8 cellular contexts compared by ENCODE assay signal in the genomic region with DNA sequence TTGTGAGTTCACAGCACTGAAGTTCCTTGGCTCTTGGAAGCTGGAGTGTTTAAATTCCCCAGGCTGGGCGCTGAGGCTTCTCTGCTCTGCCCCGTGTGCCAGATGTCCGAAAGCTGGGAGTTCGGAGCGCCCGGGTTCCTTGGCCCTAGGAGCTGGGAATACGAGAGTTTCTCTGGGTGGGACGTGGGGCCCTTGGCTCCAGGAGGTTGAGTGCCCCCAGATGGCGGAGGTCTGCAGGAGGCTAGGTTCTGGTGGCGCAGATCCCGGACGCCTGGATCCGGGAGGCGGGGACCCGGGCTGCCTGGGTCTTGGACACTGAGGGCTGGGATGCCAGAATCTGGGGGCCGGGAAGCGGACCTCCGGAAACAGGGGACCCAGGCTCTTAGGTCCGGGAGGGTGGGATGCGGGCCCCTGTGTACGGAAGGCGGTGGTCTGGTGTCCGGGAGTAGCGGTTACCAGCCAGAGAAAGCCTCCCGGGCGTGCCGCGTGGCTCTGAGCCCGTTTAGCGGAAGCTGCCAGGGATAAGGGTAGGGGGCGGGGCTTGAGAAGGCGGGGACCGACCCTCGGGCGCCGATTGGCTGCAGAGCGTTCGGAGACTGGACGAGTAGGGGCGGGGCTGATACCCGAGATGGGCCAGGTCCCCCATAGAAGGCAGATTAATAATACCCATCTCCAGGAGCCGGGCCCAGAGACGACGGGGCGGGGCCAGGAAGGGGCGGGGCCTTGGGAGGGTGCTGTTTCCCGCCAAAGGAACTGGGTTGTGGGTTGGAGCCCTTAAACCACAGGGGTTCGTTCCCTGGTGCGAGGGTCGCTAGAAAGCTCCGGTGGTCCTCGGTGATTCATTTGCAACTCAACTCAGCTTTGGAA. TPM values are rescaled to one million over a fixed set of nuclear protein-coding genes. Genes with fewer than 3 reads are reported as not detected.
DNase-seq lines count a peak whose midpoint lies in the region; TF ChIP-seq lines count a peak whose summit lies in the region.

TSS of gene SLC1A5 (minus strand) at position 494 of the 867 bp plus-strand sequence. CDS start 629 bp downstream, outside the sequence.

- CTCF ChIA-PET in HEK293T (lab: Yijun Ruan, JAX) = interaction anchor here (0.6 kb wide), 2 partner anchors 23 to 32 kb away, joined by 3 to 4 read pairs; no protein-coding TSS in a partner anchor

- peak within 1 kb of the TSS; percentile 49 for H3K27ac ChIP-seq in substantia nigra (ENCODE audit: low read depth, low read length, poor library complexity, severe bottlenecking)

- POLR2A ChIA-PET in HEK293T (lab: Yijun Ruan, JAX) = interaction anchor here (0.5 to 4.5 kb wide), 37 partner anchors 9 to 923 kb away, joined by 3 to 35 read pairs (median 4); partner anchors contain the start of genes AP2S1, ARHGAP35 and SAE1

- DNase-seq in GDM1 (lab: John Stamatoyannopoulos, UW) = peak; percentile 94
- peak; percentile 99 for DNase-seq in HEK293T (ENCODE audit: extremely low spot score)
- peak; percentile 94 for DNase-seq in NCI-H1048 (lab: John Stamatoyannopoulos, UW)
- peak; percentile 92 for DNase-seq in SK-N-DZ (ENCODE audit: low spot score)
- DNase-seq in activated naive CD4-positive, alpha-beta T cell (lab: John Stamatoyannopoulos, UW) = peak; percentile 84 to 97 (median 92)
- DNase-seq in germinal center (ENCODE audit: low spot score) = peak; percentile 99
- DNase-seq in nucleus accumbens (lab: John Stamatoyannopoulos, UW) = peak in 53 of 56 donors; percentile 6 to 87 (median 46)
- peak in 46 of 49 donors; percentile 16 to 84 (median 64) for DNase-seq in substantia nigra (lab: John Stamatoyannopoulos, UW)

TF ChIP-seq in HEK293T, 16 proteins besides CTCF, POLR2A, EP300 and RAD21:
- TF ChIP-seq SP1 (IDR thresholded peaks at IDR 0.05) (no peak), ZNF384 (IDR thresholded peaks at IDR 0.05) (no peak), ELF4 (IDR thresholded peaks at IDR 0.05) (peak; percentile 94), TARDBP (IDR thresholded peaks at IDR 0.05) (no peak), SUZ12 (IDR thresholded peaks at IDR 0.05) (no peak), PKNOX1 (IDR thresholded peaks at IDR 0.05) (no peak), BHLHE40 (IDR thresholded peaks at IDR 0.05; ENCODE audit: borderline replicate concordance) (no peak), ARNT (IDR thresholded peaks at IDR 0.05) (no peak), CTBP1 (IDR thresholded peaks at IDR 0.05; ENCODE audit: borderline replicate concordance) (no peak), HDGF (IDR thresholded peaks at IDR 0.05; ENCODE audit: borderline replicate concordance) (no peak), NFRKB (IDR thresholded peaks at IDR 0.05) (no peak), FOXA1 (IDR thresholded peaks at IDR 0.05) (no peak), L3MBTL2 (conservative IDR thresholded peaks at IDR 0.05) (peak; percentile 97), FOXK2 (IDR thresholded peaks at IDR 0.05) (no peak), FOXM1 (IDR thresholded peaks at IDR 0.05; ENCODE audit: borderline replicate concordance) (no peak), LEF1 (IDR thresholded peaks at IDR 0.05; ENCODE audit: borderline replicate concordance) (no peak)

RNA-seq across cellular contexts. Expression of gene SLC1A5, which starts in this region (rescaled TPM):
- polyA plus RNA-seq in SK-N-DZ (2014; cell fraction: cytosol; rRNA removed) = 66.6 and 78.1 TPM in 2 replicates
- polyA plus RNA-seq in SK-N-DZ (2014; cell fraction: nucleus; rRNA removed) = 30.3 and 33.5 TPM in 2 replicates

Comparison
In these comparisons a context has a peak if more than half of its experiments do, and no peak if none do; other contexts are left out.
1. Peak in every context shown above with its lines: DNase-seq and H3K27ac ChIP-seq.
2. DNase-seq: peak in every context shown above with its lines; median percentile 99 in HEK293T; 99 in germinal center; 94 in GDM1; 94 in NCI-H1048; 92 in SK-N-DZ; 92 in activated naive CD4-positive, alpha-beta T cell; 64 in substantia nigra; 46 in nucleus accumbens.